1 cellular context compared by ENCODE assay signal in the genomic region with DNA sequence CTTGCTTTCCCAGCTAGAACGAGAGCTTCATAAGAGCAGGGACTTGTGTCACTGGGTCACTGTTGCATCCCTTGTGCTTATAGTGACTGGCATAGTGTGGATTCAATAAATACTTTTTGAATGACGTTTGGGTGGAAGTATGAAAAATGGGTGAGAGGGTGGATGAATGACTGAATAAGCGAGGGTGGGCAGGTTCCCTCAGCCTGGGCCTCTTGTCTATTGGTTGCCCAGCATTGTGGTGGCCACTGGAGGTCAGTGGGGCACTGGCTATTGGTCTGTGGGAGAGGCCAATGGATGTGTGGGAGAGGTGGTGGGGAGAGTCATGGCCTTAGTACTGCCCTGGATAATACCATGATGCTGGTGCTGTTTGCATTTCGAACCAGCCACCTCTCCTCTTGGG.
TF ChIP-seq lines count a peak whose summit lies in the region.

No MANE protein-coding gene starts in this region.

TF ChIP-seq in HepG2, 621 proteins besides CTCF, POLR2A, EP300 and RAD21:
- TF ChIP-seq, protein P1, sequence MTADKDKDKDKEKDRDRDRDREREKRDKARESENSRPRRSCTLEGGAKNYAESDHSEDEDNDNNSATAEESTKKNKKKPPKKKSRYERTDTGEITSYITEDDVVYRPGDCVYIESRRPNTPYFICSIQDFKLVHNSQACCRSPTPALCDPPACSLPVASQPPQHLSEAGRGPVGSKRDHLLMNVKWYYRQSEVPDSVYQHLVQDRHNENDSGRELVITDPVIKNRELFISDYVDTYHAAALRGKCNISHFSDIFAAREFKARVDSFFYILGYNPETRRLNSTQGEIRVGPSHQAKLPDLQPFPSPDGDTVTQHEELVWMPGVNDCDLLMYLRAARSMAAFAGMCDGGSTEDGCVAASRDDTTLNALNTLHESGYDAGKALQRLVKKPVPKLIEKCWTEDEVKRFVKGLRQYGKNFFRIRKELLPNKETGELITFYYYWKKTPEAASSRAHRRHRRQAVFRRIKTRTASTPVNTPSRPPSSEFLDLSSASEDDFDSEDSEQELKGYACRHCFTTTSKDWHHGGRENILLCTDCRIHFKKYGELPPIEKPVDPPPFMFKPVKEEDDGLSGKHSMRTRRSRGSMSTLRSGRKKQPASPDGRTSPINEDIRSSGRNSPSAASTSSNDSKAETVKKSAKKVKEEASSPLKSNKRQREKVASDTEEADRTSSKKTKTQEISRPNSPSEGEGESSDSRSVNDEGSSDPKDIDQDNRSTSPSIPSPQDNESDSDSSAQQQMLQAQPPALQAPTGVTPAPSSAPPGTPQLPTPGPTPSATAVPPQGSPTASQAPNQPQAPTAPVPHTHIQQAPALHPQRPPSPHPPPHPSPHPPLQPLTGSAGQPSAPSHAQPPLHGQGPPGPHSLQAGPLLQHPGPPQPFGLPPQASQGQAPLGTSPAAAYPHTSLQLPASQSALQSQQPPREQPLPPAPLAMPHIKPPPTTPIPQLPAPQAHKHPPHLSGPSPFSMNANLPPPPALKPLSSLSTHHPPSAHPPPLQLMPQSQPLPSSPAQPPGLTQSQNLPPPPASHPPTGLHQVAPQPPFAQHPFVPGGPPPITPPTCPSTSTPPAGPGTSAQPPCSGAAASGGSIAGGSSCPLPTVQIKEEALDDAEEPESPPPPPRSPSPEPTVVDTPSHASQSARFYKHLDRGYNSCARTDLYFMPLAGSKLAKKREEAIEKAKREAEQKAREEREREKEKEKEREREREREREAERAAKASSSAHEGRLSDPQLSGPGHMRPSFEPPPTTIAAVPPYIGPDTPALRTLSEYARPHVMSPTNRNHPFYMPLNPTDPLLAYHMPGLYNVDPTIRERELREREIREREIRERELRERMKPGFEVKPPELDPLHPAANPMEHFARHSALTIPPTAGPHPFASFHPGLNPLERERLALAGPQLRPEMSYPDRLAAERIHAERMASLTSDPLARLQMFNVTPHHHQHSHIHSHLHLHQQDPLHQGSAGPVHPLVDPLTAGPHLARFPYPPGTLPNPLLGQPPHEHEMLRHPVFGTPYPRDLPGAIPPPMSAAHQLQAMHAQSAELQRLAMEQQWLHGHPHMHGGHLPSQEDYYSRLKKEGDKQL (CRISPR knock-in tag; IDR thresholded peaks at IDR 0.05; ENCODE audit: low read depth), result no peak
- TF ChIP-seq AGO2 (optimal IDR thresholded peaks at IDR 0.05; ENCODE audit: low read depth, low read length) (no peak), SYNCRIP (IDR thresholded peaks at IDR 0.05; ENCODE audit: insufficient read depth, low read depth, low read length) (no peak), PLRG1 (conservative IDR thresholded peaks at IDR 0.05) (no peak), ZNF572 (CRISPR knock-in tag; IDR thresholded peaks at IDR 0.05) (no peak), SIN3B (IDR thresholded peaks at IDR 0.05; ENCODE audit: low read length) (no peak)
